ENCODE assay signal across 1 cellular context in the genomic region with DNA sequence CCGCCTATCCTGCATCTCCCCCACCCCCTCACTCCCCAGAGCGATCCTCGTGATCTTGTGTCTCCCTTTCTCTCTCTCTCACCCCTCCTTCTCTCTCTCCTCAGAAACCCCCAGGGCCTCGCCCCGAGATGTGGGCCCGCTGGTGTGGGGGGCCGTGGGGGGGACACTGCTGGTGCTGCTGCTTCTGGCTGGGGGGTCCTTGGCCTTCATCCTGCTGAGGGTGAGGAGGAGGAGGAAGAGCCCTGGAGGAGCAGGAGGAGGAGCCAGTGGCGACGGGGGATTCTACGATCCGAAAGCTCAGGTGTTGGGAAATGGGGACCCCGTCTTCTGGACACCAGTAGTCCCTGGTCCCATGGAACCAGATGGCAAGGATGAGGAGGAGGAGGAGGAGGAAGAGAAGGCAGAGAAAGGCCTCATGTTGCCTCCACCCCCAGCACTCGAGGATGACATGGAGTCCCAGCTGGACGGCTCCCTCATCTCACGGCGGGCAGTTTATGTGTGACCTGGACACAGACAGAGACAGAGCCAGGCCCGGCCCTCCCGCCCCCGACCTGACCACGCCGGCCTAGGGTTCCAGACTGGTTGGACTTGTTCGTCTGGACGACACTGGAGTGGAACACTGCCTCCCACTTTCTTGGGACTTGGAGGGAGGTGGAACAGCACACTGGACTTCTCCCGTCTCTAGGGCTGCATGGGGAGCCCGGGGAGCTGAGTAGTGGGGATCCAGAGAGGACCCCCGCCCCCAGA.
TF ChIP-seq lines count a peak whose summit lies in the region.

No MANE protein-coding gene starts in this region.

TF ChIP-seq in endothelial cell of umbilical vein, 7 proteins besides CTCF, POLR2A, EP300 and RAD21 (continued from another document):
- TF ChIP-seq FOS (IDR thresholded peaks at IDR 0.05; ENCODE audit: borderline replicate concordance, insufficient read depth, low read length) = no peak
TF ChIP-seq in endothelial cell of umbilical vein: peak in this region for 1.
